Comparison of ENCODE assay signal across 9 cellular contexts in genomic region chr14:20652996-20653975, GRCh38. TPM values are rescaled to one million over a fixed set of nuclear protein-coding genes. Genes with fewer than 3 reads are reported as not detected.
A peak's percentile ranks its signal among the peaks of the same experiment; 100 is the strongest.
DNase-seq lines count a peak whose midpoint lies in the region; ATAC-seq and TF ChIP-seq lines count a peak whose summit lies in the region.
"Had no signal": no experiment of that assay in that cellular context is flagged by ENCODE, and none has a peak within 500 bp of the region (broad histone marks: within the 10 kb centered on the region; RNA-seq: fewer than 3 reads in every experiment).

No MANE protein-coding gene starts in this region.

- no peak overlapping the region for H2BK15ac ChIP-seq in mesenchymal stem cell (ENCODE audit: low read depth, poor library complexity, severe bottlenecking)

- no peak overlapping the region for H2BK5ac ChIP-seq in mesenchymal stem cell (ENCODE audit: low read depth, low read length, poor library complexity, severe bottlenecking)

- peak overlapping the region; percentile 61 for H3K4me3 Mint-ChIP-seq in activated naive CD8-positive, alpha-beta T cell treated with anti-CD3 and anti-CD28 coated beads, Interleukin-2, amount 10 ng/mL, durations not matched to agents 7 days and 5 days

- H3K4me2 ChIP-seq in mesenchymal stem cell (ENCODE audit: low read length, poor library complexity, severe bottlenecking) (no peak overlapping the region), OCI-LY7 (ENCODE audit: low read length) (no peak overlapping the region)

- no peaks in the 10 kb centered on the region for H4K20me1 ChIP-seq in OCI-LY7 (ENCODE audit: insufficient read depth, low read length)

- CTCF ChIA-PET in OCI-LY7 (lab: Charles Lee; ENCODE audit: unreplicated experiment): no interaction called here

- no peaks in the 10 kb centered on the region for H3K9me2 ChIP-seq in OCI-LY7 (ENCODE audit: insufficient read depth, low read length)

- no peaks in the 10 kb centered on the region for H3K79me2 ChIP-seq in OCI-LY7 (ENCODE audit: insufficient read depth, low read depth, low read length)

- H3K14ac ChIP-seq in mesenchymal stem cell (ENCODE audit: low read length in 2 of 2): no peak overlapping the region

- intact Hi-C loops in prostate gland (cut with DNase I): no loop called here
- intact Hi-C loops in OCI-LY7 (cut with micrococcal nuclease; ENCODE audit: unreplicated experiment): no loop called here

- H3K9me3 Mint-ChIP-seq in activated naive CD8-positive, alpha-beta T cell treated with anti-CD3 and anti-CD28 coated beads, Interleukin-2, amount 10 ng/mL, durations not matched to agents 7 days and 5 days: no peaks in the 10 kb centered on the region

- H3K4me3 ChIP-seq in GM12864 (ENCODE audit: low read depth, low read length): peak overlapping the region; percentile 8
- H3K4me3 ChIP-seq in NB4 (ENCODE audit: low read depth, low read length): no peak overlapping the region
- H3K4me3 ChIP-seq in mesenchymal stem cell (ENCODE audit: insufficient read depth in 1 of 2, low read depth in 1 of 2, low read length in 2 of 2): peak overlapping the region in 1 of 2 experiments; percentile 46
- H3K4me3 ChIP-seq in prostate gland: no peak overlapping the region
- H3K4me3 ChIP-seq in OCI-LY7 (ENCODE audit: low read depth, low read length, poor library complexity, severe bottlenecking): no peak overlapping the region

- no peak overlapping the region for H4K8ac ChIP-seq in mesenchymal stem cell (ENCODE audit: low read length)

- WGBS in mesenchymal stem cell: 2% methylated on average over 28 of the region's 39 CpGs
- WGBS in prostate gland: 5% methylated on average over 39 of the region's 39 CpGs

- no peaks in the 10 kb centered on the region for H3K36me3 ChIP-seq in mesenchymal stem cell (ENCODE audit: control insufficient read depth in 1 of 2, insufficient read depth in 2 of 2, low read depth in 1 of 2, low read length in 2 of 2)
- no peaks in the 10 kb centered on the region for H3K36me3 ChIP-seq in prostate gland
- H3K36me3 ChIP-seq in OCI-LY7 (ENCODE audit: insufficient read depth, low read length): no peaks in the 10 kb centered on the region

- H2AK5ac ChIP-seq in mesenchymal stem cell (ENCODE audit: low read length, severe bottlenecking): no peak overlapping the region

- no peaks in the 10 kb centered on the region for H3K79me1 ChIP-seq in mesenchymal stem cell (replicated peaks; ENCODE audit: low read length, poor library complexity, severe bottlenecking)

- DNase-seq in GM12864 (ENCODE audit: low read depth) (peak; percentile 70), NB4 (ENCODE audit: low read depth) (peak; percentile 20), mesenchymal stem cell (peak; percentile 23), activated gamma-delta T cell treated with Interleukin-2 at 50 U/mL for 16 hours (no peak), NCI-H1436 (lab: John Stamatoyannopoulos, UW) (no peak), prostate gland (ENCODE audit: low spot score) (no peak), OCI-LY7 (ENCODE audit: low spot score) (no peak)
- DNase-seq in activated naive CD8-positive, alpha-beta T cell treated with anti-CD3 and anti-CD28 coated beads, Interleukin-2, amount 10 ng/mL, durations not matched to agents 7 days and 5 days: no peak

- BruUV-seq in OCI-LY7 (replicated peaks; lab: Mats Ljungman, UMichigan): no TSS peak

- ATAC-seq in activated naive CD8-positive, alpha-beta T cell treated with anti-CD3 and anti-CD28 coated beads, Interleukin-2, amount 10 ng/mL, durations not matched to agents 7 days and 5 days (ENCODE audit: low read depth): peak; percentile 39

- no peaks in the 10 kb centered on the region for H3K36me3 Mint-ChIP-seq in activated naive CD8-positive, alpha-beta T cell treated with anti-CD3 and anti-CD28 coated beads, Interleukin-2, amount 10 ng/mL, durations not matched to agents 7 days and 5 days

- no peak overlapping the region for H3K9ac ChIP-seq in mesenchymal stem cell (ENCODE audit: low read length)

- H2AFZ ChIP-seq in mesenchymal stem cell (ENCODE audit: low read depth, low read length) (no peak overlapping the region), OCI-LY7 (ENCODE audit: low read length) (no peak overlapping the region)

- peaks cover 52 to 66% of the 10 kb centered on the region in 2 experiments for H3K27me3 ChIP-seq in mesenchymal stem cell (ENCODE audit: control insufficient read depth in 1 of 2, insufficient read depth in 1 of 2, low read length in 2 of 2)
- H3K27me3 ChIP-seq in prostate gland (replicated peaks; ENCODE audit: insufficient read depth): peaks cover 3% of the 10 kb centered on the region

- POLR2A ChIA-PET in activated naive CD8-positive, alpha-beta T cell treated with anti-CD3 and anti-CD28 coated beads, Interleukin-2, amount 10 ng/mL, durations not matched to agents 7 days and 5 days (lab: Charles Lee): interaction anchor here (0.5 to 1.0 kb wide), 3 partner anchors 28 kb away, joined by 3 read pairs; no protein-coding TSS in a partner anchor
- POLR2A ChIA-PET in OCI-LY7 (lab: Charles Lee): interaction anchor here (0.6 to 0.7 kb wide), 4 partner anchors 11 to 664 kb away, joined by 3 to 4 read pairs (median 3); no protein-coding TSS in a partner anchor

- H3K27ac Mint-ChIP-seq in activated naive CD8-positive, alpha-beta T cell treated with anti-CD3 and anti-CD28 coated beads, Interleukin-2, amount 10 ng/mL, durations not matched to agents 7 days and 5 days: no peak overlapping the region

- peaks cover 80% of the 10 kb centered on the region for H3K27me3 Mint-ChIP-seq in activated naive CD8-positive, alpha-beta T cell treated with anti-CD3 and anti-CD28 coated beads, Interleukin-2, amount 10 ng/mL, durations not matched to agents 7 days and 5 days

- peaks cover 26% of the 10 kb centered on the region for H3K4me1 Mint-ChIP-seq in activated naive CD8-positive, alpha-beta T cell treated with anti-CD3 and anti-CD28 coated beads, Interleukin-2, amount 10 ng/mL, durations not matched to agents 7 days and 5 days

- no peak overlapping the region for H3K23ac ChIP-seq in mesenchymal stem cell (ENCODE audit: low read length in 2 of 2)

- H2BK12ac ChIP-seq in mesenchymal stem cell (ENCODE audit: low read length in 2 of 2): no peak overlapping the region

- H3K27ac ChIP-seq in mesenchymal stem cell (ENCODE audit: low read length, poor library complexity, severe bottlenecking): no peak overlapping the region
- no peak overlapping the region for H3K27ac ChIP-seq in prostate gland
- no peak overlapping the region for H3K27ac ChIP-seq in OCI-LY7 (ENCODE audit: low read depth, low read length, poor library complexity, severe bottlenecking)

- H2BK120ac ChIP-seq in mesenchymal stem cell (ENCODE audit: low read depth, low read length): peak overlapping the region; percentile 34

- H3K9me3 ChIP-seq in mesenchymal stem cell (ENCODE audit: control insufficient read depth, low read length): no peaks in the 10 kb centered on the region
- H3K9me3 ChIP-seq in prostate gland: no peaks in the 10 kb centered on the region
- no peaks in the 10 kb centered on the region for H3K9me3 ChIP-seq in OCI-LY7 (ENCODE audit: low read length)

- H3K4ac ChIP-seq in mesenchymal stem cell (ENCODE audit: low read depth in 1 of 2, low read length in 2 of 2): no peak overlapping the region

- TF ChIP-seq CTCF in GM12864 (IDR thresholded peaks at IDR 0.05; ENCODE audit: low read depth, low read length, missing control alignments) (no peak), NB4 (IDR thresholded peaks at IDR 0.05; ENCODE audit: low read depth, low read length) (no peak), prostate gland (IDR thresholded peaks at IDR 0.05) (no peak), OCI-LY7 (conservative IDR thresholded peaks at IDR 0.05; ENCODE audit: low read length) (no peak)

- TF ChIP-seq POLR2A in NB4 (IDR thresholded peaks at IDR 0.05; ENCODE audit: extremely low read depth, insufficient read length) (no peak), prostate gland (IDR thresholded peaks at IDR 0.05) (no peak)

- no peak overlapping the region for H4K91ac ChIP-seq in mesenchymal stem cell (ENCODE audit: low read length)

- no peak overlapping the region for H3K18ac ChIP-seq in mesenchymal stem cell (ENCODE audit: low read depth in 1 of 2, low read length in 2 of 2)

- H3K4me1 ChIP-seq in mesenchymal stem cell (ENCODE audit: control insufficient read depth, insufficient read depth, low read depth, low read length) (no peaks in the 10 kb centered on the region), prostate gland (replicated peaks) (no peaks in the 10 kb centered on the region), OCI-LY7 (ENCODE audit: insufficient read depth, low read length, poor library complexity, severe bottlenecking) (no peaks in the 10 kb centered on the region)

RNA-seq across cellular contexts. Expression of gene OR6S1, which starts 11.8 kb away (rescaled TPM):
- total RNA-seq in activated naive CD8-positive, alpha-beta T cell treated with anti-CD3 and anti-CD28 coated beads, Interleukin-2, amount 10 ng/mL, durations not matched to agents 7 days and 5 days: not detected
- not detected for polyA plus RNA-seq in mesenchymal stem cell (2013, experiment 1 of 2)
- not detected for polyA plus RNA-seq in mesenchymal stem cell (2013, experiment 2 of 2)
- total RNA-seq in prostate gland (not detected), OCI-LY7 (2022) (not detected in 2 replicates)
- total RNA-seq in OCI-LY7 (2014; rRNA removed; shearing (Covaris generic)): not detected in 2 replicates
- total RNA-seq: mononuclear cell had no signal

RNA-seq across cellular contexts. Expression of gene RNASE4, which starts 31.1 kb away (rescaled TPM):
- total RNA-seq in activated naive CD8-positive, alpha-beta T cell treated with anti-CD3 and anti-CD28 coated beads, Interleukin-2, amount 10 ng/mL, durations not matched to agents 7 days and 5 days: 1 to 10 TPM in 1 of 2 experiments, under 1 TPM in 1; 0.62 to 1.0 TPM
- 13.8 TPM for polyA plus RNA-seq in mesenchymal stem cell (2013, experiment 1 of 2)
- polyA plus RNA-seq in mesenchymal stem cell (2013, experiment 2 of 2): 15.4 TPM
- 100 to 1,000 TPM in 1 of 2 donors, 10 to 100 TPM in 1; 71.6 to 150 TPM for total RNA-seq in prostate gland
- not detected in 2 replicates for total RNA-seq in OCI-LY7 (2014; rRNA removed; shearing (Covaris generic))
- total RNA-seq in OCI-LY7 (2022): not detected in 2 replicates

RNA-seq across cellular contexts. Expression of gene ANG, which starts 35.3 kb away (rescaled TPM):
- 1 to 10 TPM; 1.0 to 1.5 TPM for total RNA-seq in activated naive CD8-positive, alpha-beta T cell treated with anti-CD3 and anti-CD28 coated beads, Interleukin-2, amount 10 ng/mL, durations not matched to agents 7 days and 5 days
- 5.0 TPM for polyA plus RNA-seq in mesenchymal stem cell (2013, experiment 1 of 2)
- polyA plus RNA-seq in mesenchymal stem cell (2013, experiment 2 of 2): 5.8 TPM
- total RNA-seq in prostate gland (10 to 100 TPM; 58.6 to 78.2 TPM), OCI-LY7 (2022) (not detected in 2 replicates)
- total RNA-seq in OCI-LY7 (2014; rRNA removed; shearing (Covaris generic)): not detected in 2 replicates

Comparison
In these comparisons a context has a peak if more than half of its experiments do, and no peak if none do; other contexts are left out.
1. DNase-seq: peak in GM12864 (single experiment), NB4 (single experiment) and mesenchymal stem cell (single experiment); none in activated naive CD8-positive, alpha-beta T cell treated with anti-CD3 and anti-CD28 coated beads, Interleukin-2, amount 10 ng/mL, durations not matched to agents 7 days and 5 days (single experiment), activated gamma-delta T cell treated with Interleukin-2 at 50 U/mL for 16 hours (single experiment), NCI-H1436 (single experiment), prostate gland (single experiment) and OCI-LY7 (single experiment).
2. RNA of gene RNASE4, which starts 31.1 kb away (total RNA-seq): 71.6 to 150 TPM in prostate gland; 0.62 to 1.0 TPM in activated naive CD8-positive, alpha-beta T cell treated with anti-CD3 and anti-CD28 coated beads, Interleukin-2, amount 10 ng/mL, durations not matched to agents 7 days and 5 days and not detected in OCI-LY7; every median in the first group is over 10 times any median in the second.
3. RNA of gene ANG, which starts 35.3 kb away (total RNA-seq): 58.6 to 78.2 TPM in prostate gland; 1.0 to 1.5 TPM in activated naive CD8-positive, alpha-beta T cell treated with anti-CD3 and anti-CD28 coated beads, Interleukin-2, amount 10 ng/mL, durations not matched to agents 7 days and 5 days and not detected in OCI-LY7; every median in the first group is over 10 times any median in the second.